13 cellular contexts compared by ENCODE assay signal in the genomic region with DNA sequence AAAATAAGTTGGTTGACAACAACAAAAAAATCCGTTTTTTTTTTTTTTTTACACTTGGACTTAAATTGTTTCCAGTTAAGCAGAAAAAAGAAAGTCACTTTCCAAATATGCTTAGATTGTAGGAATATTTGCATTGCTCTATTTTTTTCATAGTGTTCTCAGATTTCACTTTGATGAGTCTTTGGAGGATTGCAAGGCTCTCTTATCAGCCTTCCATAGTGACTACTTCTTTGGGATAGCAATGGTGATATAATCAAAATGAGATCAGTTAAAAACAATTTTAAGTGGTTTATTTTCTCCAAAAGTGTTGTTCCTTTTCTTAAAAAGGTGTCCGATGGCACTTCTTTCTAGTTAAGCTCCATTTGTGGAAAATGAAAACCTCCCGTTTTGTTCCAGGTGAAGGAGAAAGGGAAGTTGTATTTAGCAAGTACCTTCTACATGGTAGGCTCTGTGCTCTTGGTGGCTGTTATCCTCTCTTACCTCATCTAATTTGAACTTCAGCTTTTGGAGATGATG. TPM values are rescaled to one million over a fixed set of nuclear protein-coding genes. Genes with fewer than 3 reads are reported as not detected.
DNase-seq lines count a peak whose midpoint lies in the region; ATAC-seq lines count a peak whose summit lies in the region.
"Had no signal": no experiment of that assay in that cellular context is flagged by ENCODE, and none has a peak within 500 bp of the region (broad histone marks: within the 10 kb centered on the region; RNA-seq: fewer than 3 reads in every experiment).

No MANE protein-coding gene starts in this region.

- in situ Hi-C loops in Caki2 (cut with HindIII; ENCODE audit: low pct_unique_long_range_greater_than_20kb, low sequenced_read_pairs) = no loop called here

- no peak for ATAC-seq in naive thymus-derived CD8-positive, alpha-beta T cell
- no peak for ATAC-seq in GM21390 (IDR thresholded peaks at IDR 0.05; ENCODE audit: unreplicated experiment)
- ATAC-seq: activated CD4-positive, CD25-positive, alpha-beta regulatory T cell treated with anti-CD3 and anti-CD28 coated beads, Interleukin-2, amount 50 U/mL, for 24 hours had no signal

- H3K4me3 Mint-ChIP-seq in naive thymus-derived CD8-positive, alpha-beta T cell = peak overlapping the region in 6 of 10 donors; percentile 26 to 92 (median 46)

- peaks cover 0 to 14% (median 0%) of the 10 kb centered on the region in 5 donors for H3K27me3 Mint-ChIP-seq in naive thymus-derived CD8-positive, alpha-beta T cell

- peaks cover 0 to 11% (median 0%) of the 10 kb centered on the region in 3 donors for H3K36me3 Mint-ChIP-seq in naive thymus-derived CD8-positive, alpha-beta T cell

- peak overlapping the region in 4 of 10 donors; percentile 11 to 82 (median 70) for H3K27ac Mint-ChIP-seq in naive thymus-derived CD8-positive, alpha-beta T cell
- H3K27ac Mint-ChIP-seq: endodermal cell had no signal

- peaks cover 32 to 65% (median 59%) of the 10 kb centered on the region in 4 donors for H3K4me1 Mint-ChIP-seq in naive thymus-derived CD8-positive, alpha-beta T cell

- no peaks in the 10 kb centered on the region for H3K9me3 Mint-ChIP-seq in naive thymus-derived CD8-positive, alpha-beta T cell
- H3K9me3 Mint-ChIP-seq: endodermal cell had no signal

- peak; percentile 45 for DNase-seq in Caki2 (ENCODE audit: low read depth)
- DNase-seq in HS-27A (ENCODE audit: low read depth) = peak; percentile 23
- DNase-seq in amniotic stem cell (lab: John Stamatoyannopoulos, UW) = peak; percentile 3
- DNase-seq in naive thymus-derived CD8-positive, alpha-beta T cell = no peak
- no peak for DNase-seq in H4 (ENCODE audit: low spot score)
- no peak for DNase-seq in NCI-H2081 treated with DMSO at 0.1 percent for 48 hours (lab: John Stamatoyannopoulos, UW)
- DNase-seq: DMS79 treated with DMSO at 0.1 percent for 48 hours, endodermal cell, NCI-H524, SHP77 treated with DMSO at 0.1 percent for 48 hours, spleen had no signal

- POLR2A ChIA-PET in naive thymus-derived CD8-positive, alpha-beta T cell (lab: Charles Lee) = no interaction called here

RNA-seq across cellular contexts. Expression of gene RASGRF2, which starts 3.9 kb away (rescaled TPM):
- total RNA-seq in Caki2 (2014; rRNA removed; shearing (Covaris generic); ENCODE audit: low replicate concordance) = 1.3 and 2.5 TPM in 2 replicates
- total RNA-seq in naive thymus-derived CD8-positive, alpha-beta T cell = 10 to 100 TPM; 35.2 to 35.9 TPM
- polyA plus RNA-seq in naive thymus-derived CD8-positive, alpha-beta T cell = 10 to 100 TPM in 2 of 3 donors, 1 to 10 TPM in 1; 8.3 to 21.7 (median 13.7) TPM
- total RNA-seq in H4 (2014; rRNA removed; shearing (Covaris generic)) = 5.0 and 7.4 TPM in 2 replicates

Comparison
In these comparisons a context has a peak if more than half of its experiments do, and no peak if none do; other contexts are left out.
1. DNase-seq: peak in Caki2 (single experiment), HS-27A (single experiment) and amniotic stem cell (single experiment); none in naive thymus-derived CD8-positive, alpha-beta T cell (0 of 10), H4 (single experiment) and NCI-H2081 treated with DMSO at 0.1 percent for 48 hours (single experiment).